8 cellular contexts compared by ENCODE assay signal in the genomic region with DNA sequence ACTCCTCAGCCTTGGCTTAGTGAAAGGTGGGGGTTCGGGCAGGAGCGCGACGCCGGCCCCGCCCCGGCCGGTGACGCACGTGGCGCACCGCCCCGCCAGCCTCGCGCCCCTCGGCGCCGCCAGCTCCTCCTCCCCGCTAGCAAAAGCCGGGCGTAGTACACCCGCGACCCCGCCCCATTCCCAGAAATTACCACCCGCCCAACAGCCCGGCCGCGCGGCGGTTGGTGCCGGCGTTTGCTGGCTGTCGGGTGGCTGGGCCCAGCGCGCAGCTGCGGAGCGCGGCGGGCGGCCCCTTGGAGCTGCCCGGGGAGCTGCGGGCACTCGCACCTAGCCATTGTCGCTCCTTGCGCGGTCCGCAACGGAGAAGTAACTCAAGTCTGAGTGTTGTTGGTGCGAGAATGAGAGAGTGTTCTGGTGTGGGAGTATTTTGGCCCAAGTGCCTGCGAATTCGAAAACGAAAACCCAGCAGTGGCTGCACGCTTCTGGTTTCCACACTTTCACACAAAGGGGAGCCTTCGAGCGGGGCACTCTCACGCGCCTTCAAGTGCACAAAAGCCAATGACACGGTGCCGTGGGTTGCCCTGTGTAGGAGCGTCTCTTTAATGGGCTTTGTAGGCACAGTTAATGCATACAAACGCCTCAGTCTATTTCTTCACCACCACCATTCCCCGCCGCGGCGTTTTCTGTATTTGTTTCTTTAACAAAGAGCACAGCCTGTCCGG. TPM values are rescaled to one million over a fixed set of nuclear protein-coding genes. Genes with fewer than 3 reads are reported as not detected.
DNase-seq lines count a peak whose midpoint lies in the region; ATAC-seq and TF ChIP-seq lines count a peak whose summit lies in the region.

No MANE protein-coding gene starts in this region.

- TF ChIP-seq CTCF in omental fat pad (IDR thresholded peaks at IDR 0.05) = no peak

- H3K4me3 ChIP-seq in GM08714 (ENCODE audit: low read length) = peak overlapping the region; percentile 66

- H3K36me3 Mint-ChIP-seq in activated naive CD4-positive, alpha-beta T cell treated with anti-CD3 and anti-CD28 coated beads, Interleukin-2, amount 10 ng/mL, durations not matched to agents 7 days and 5 days = no peaks in the 10 kb centered on the region

- CTCF ChIA-PET in activated naive CD4-positive, alpha-beta T cell treated with anti-CD3 and anti-CD28 coated beads, Interleukin-2, amount 10 ng/mL, durations not matched to agents 7 days and 5 days (lab: Charles Lee) = interaction anchor here (0.5 to 0.9 kb wide), 2 partner anchors 54 to 123 kb away, joined by 3 read pairs; a partner anchor contains a TSS

- ATAC-seq in HG02571 (IDR thresholded peaks at IDR 0.05; ENCODE audit: unreplicated experiment) (peak; percentile 64), omental fat pad (ENCODE audit: low FRiP score) (peak; percentile 88)

- DNase-seq in NAMALWA (ENCODE audit: low spot score) (peak; percentile 94), SK-MEL-5 (ENCODE audit: low read depth, low spot score) (peak; percentile 90), germinal center (ENCODE audit: low spot score) (peak; percentile 89), omental fat pad (ENCODE audit: low spot score) (peak; percentile 74)
- DNase-seq in activated naive CD4-positive, alpha-beta T cell treated with anti-CD3 and anti-CD28 coated beads, Interleukin-2, amount 10 ng/mL, durations not matched to agents 7 days and 5 days = peak; percentile 95

- in situ Hi-C loops in SK-MEL-5 (cut with HindIII; ENCODE audit: low pct_unique_long_range_greater_than_20kb, low sequenced_read_pairs) = no loop called here

- peak overlapping the region; percentile 89 for H3K4me3 Mint-ChIP-seq in activated naive CD4-positive, alpha-beta T cell treated with anti-CD3 and anti-CD28 coated beads, Interleukin-2, amount 10 ng/mL, durations not matched to agents 7 days and 5 days

- peaks cover 31% of the 10 kb centered on the region for H3K4me1 Mint-ChIP-seq in activated naive CD4-positive, alpha-beta T cell treated with anti-CD3 and anti-CD28 coated beads, Interleukin-2, amount 10 ng/mL, durations not matched to agents 7 days and 5 days

- no peaks in the 10 kb centered on the region for H3K9me3 Mint-ChIP-seq in activated naive CD4-positive, alpha-beta T cell treated with anti-CD3 and anti-CD28 coated beads, Interleukin-2, amount 10 ng/mL, durations not matched to agents 7 days and 5 days

- H3K27ac ChIP-seq in temporal lobe (ENCODE audit: low read depth, low read length) = peak overlapping the region; percentile 100

- peak overlapping the region; percentile 95 for H3K27ac Mint-ChIP-seq in activated naive CD4-positive, alpha-beta T cell treated with anti-CD3 and anti-CD28 coated beads, Interleukin-2, amount 10 ng/mL, durations not matched to agents 7 days and 5 days

- peaks cover 18% of the 10 kb centered on the region for H3K27me3 Mint-ChIP-seq in activated naive CD4-positive, alpha-beta T cell treated with anti-CD3 and anti-CD28 coated beads, Interleukin-2, amount 10 ng/mL, durations not matched to agents 7 days and 5 days

RNA-seq across cellular contexts. Expression of a gene that starts 1.0 kb away (rescaled TPM):
- 19.3 and 19.8 TPM in 2 replicates for total RNA-seq in SK-MEL-5 (2014; rRNA removed; shearing (Covaris generic))
- polyA plus RNA-seq in SK-MEL-5 (2015; cell fraction: cytosol; rRNA removed) = 9.5 and 12.0 TPM in 2 replicates
- 19.9 and 23.0 TPM in 2 replicates for polyA plus RNA-seq in SK-MEL-5 (2015; cell fraction: nucleus; rRNA removed)
- 10 to 100 TPM; 39.0 to 89.5 (median 48.7) TPM for total RNA-seq in omental fat pad
- total RNA-seq in temporal lobe = 87.5 TPM

Comparison
In these comparisons a context has a peak if more than half of its experiments do, and no peak if none do; other contexts are left out.
1. Peak in every context shown above with its lines: DNase-seq, ATAC-seq, H3K4me3 ChIP-seq and H3K27ac ChIP-seq.